Comparison of ENCODE assay signal across 1 cellular context in genomic region chr19:40751065-40751923, GRCh38.
TF ChIP-seq lines count a peak whose summit lies in the region.

Gene SNRPA (plus strand): TSS chr19:40751203. CDS start chr19:40751409, 206 bp downstream.

TF ChIP-seq in HEK293, 187 proteins besides CTCF, POLR2A, EP300 and RAD21 (continued from another document and continues in another):
- TF ChIP-seq ZNF223 (tag by site-specific recombination; IDR thresholded peaks at IDR 0.05) (no peak), ZNF341 (tag by site-specific recombination; IDR thresholded peaks at IDR 0.05; ENCODE audit: low read depth) (peak; percentile 95), ZNF239 (tag by site-specific recombination; IDR thresholded peaks at IDR 0.05) (0 out of 2 replicates have a peak, but pooled peaks have one; percentile 31), ZNF701 (tag by site-specific recombination; IDR thresholded peaks at IDR 0.05) (no peak), PATZ1 (tag by site-specific recombination; IDR thresholded peaks at IDR 0.05) (no peak; the same call in 1 of the 2 replicates), ZSCAN23 (tag by site-specific recombination; IDR thresholded peaks at IDR 0.05) (no peak), TCF7L2 (IDR thresholded peaks at IDR 0.05; ENCODE audit: borderline replicate concordance, low read depth, low read length) (no peak), EGR2 (tag by site-specific recombination; IDR thresholded peaks at IDR 0.05; ENCODE audit: low read depth) (peak; percentile 82), ZNF501 (tag by site-specific recombination; IDR thresholded peaks at IDR 0.05) (no peak; the same call in 1 of the 2 replicates), OVOL3 (tag by site-specific recombination; IDR thresholded peaks at IDR 0.05) (no peak), ZFP69B (tag by site-specific recombination; IDR thresholded peaks at IDR 0.05) (peak; percentile 60), ZBTB8A (tag by site-specific recombination; IDR thresholded peaks at IDR 0.05) (no peak; the same call in 1 of the 2 replicates), ZBTB1 (tag by site-specific recombination; IDR thresholded peaks at IDR 0.05) (no peak), SP3 (tag by site-specific recombination; IDR thresholded peaks at IDR 0.05) (no peak; the same call in 1 of the 2 replicates), ZSCAN16 (tag by site-specific recombination; IDR thresholded peaks at IDR 0.05) (no peak), ZNF626 (tag by site-specific recombination; IDR thresholded peaks at IDR 0.05) (no peak), KLF1 (tag by site-specific recombination; IDR thresholded peaks at IDR 0.05) (peak; percentile 63; the same call in 1 of the 2 replicates), ATF2 (tag by site-specific recombination; IDR thresholded peaks at IDR 0.05; ENCODE audit: low read depth) (no peak), ZNF843 (tag by site-specific recombination; IDR thresholded peaks at IDR 0.05) (no peak; the same call in 1 of the 2 replicates), ZNF670 (tag by site-specific recombination; IDR thresholded peaks at IDR 0.05; ENCODE audit: low read depth) (no peak), SCRT2 (tag by site-specific recombination; IDR thresholded peaks at IDR 0.05) (no peak), ZNF837 (tag by site-specific recombination; IDR thresholded peaks at IDR 0.05) (no peak), ZNF514 (tag by site-specific recombination; IDR thresholded peaks at IDR 0.05) (no peak), ELK4 (IDR thresholded peaks at IDR 0.05; ENCODE audit: borderline replicate concordance, low read depth, low read length) (no peak), BCL11A (tag by site-specific recombination; IDR thresholded peaks at IDR 0.05; ENCODE audit: low read depth) (no peak; the same call in 1 of the 2 replicates), ZNF155 (tag by site-specific recombination; IDR thresholded peaks at IDR 0.05) (no peak), ZNF404 (tag by site-specific recombination; IDR thresholded peaks at IDR 0.05) (no peak), SP7 (tag by site-specific recombination; IDR thresholded peaks at IDR 0.05) (no peak; the same call in none of the 2 replicates), ZNF558 (tag by site-specific recombination; IDR thresholded peaks at IDR 0.05) (0 out of 2 replicates have a peak, but pooled peaks have one; percentile 19), HIC1 (tag by site-specific recombination; IDR thresholded peaks at IDR 0.05) (no peak), KLF7 (tag by site-specific recombination; IDR thresholded peaks at IDR 0.05; ENCODE audit: borderline replicate concordance) (peak; percentile 79), ZBTB7A (tag by site-specific recombination; IDR thresholded peaks at IDR 0.05; ENCODE audit: low read depth) (no peak), ZNF433 (tag by site-specific recombination; IDR thresholded peaks at IDR 0.05; ENCODE audit: low read depth) (no peak), ZNF354C (tag by site-specific recombination; IDR thresholded peaks at IDR 0.05; ENCODE audit: borderline replicate concordance, low read depth) (no peak), ZNF830 (tag by site-specific recombination; IDR thresholded peaks at IDR 0.05; ENCODE audit: low read depth) (no peak), ZNF704 (tag by site-specific recombination; IDR thresholded peaks at IDR 0.05) (no peak), ZNF544 (tag by site-specific recombination; IDR thresholded peaks at IDR 0.05) (no peak), ZNF530 (tag by site-specific recombination; IDR thresholded peaks at IDR 0.05; ENCODE audit: low read depth) (no peak), ZNF785 (tag by site-specific recombination; IDR thresholded peaks at IDR 0.05) (0 out of 2 replicates have a peak, but pooled peaks have one; percentile 22), ZNF202 (tag by site-specific recombination; IDR thresholded peaks at IDR 0.05; ENCODE audit: borderline replicate concordance) (no peak), ZNF362 (tag by site-specific recombination; IDR thresholded peaks at IDR 0.05) (no peak; the same call in 1 of the 2 replicates), ZFHX2 (tag by site-specific recombination; conservative IDR thresholded peaks at IDR 0.05) (peak; percentile 67), ZNF335 (tag by site-specific recombination; conservative IDR thresholded peaks at IDR 0.05) (peak; percentile 91), ZNF174 (tag by site-specific recombination; IDR thresholded peaks at IDR 0.05) (no peak), ZNF654 (tag by site-specific recombination; IDR thresholded peaks at IDR 0.05; ENCODE audit: low read depth) (no peak), PRDM10 (tag by site-specific recombination; IDR thresholded peaks at IDR 0.05) (no peak), GLI4 (tag by site-specific recombination; IDR thresholded peaks at IDR 0.05) (no peak), ZNF645 (tag by site-specific recombination; IDR thresholded peaks at IDR 0.05) (0 out of 2 replicates have a peak, but pooled peaks have one; percentile 64), ZBTB21 (tag by site-specific recombination; IDR thresholded peaks at IDR 0.05) (peak; percentile 14), ZBTB20 (tag by site-specific recombination; IDR thresholded peaks at IDR 0.05) (peak; percentile 49; the same call in 1 of the 2 replicates), ZNF692 (tag by site-specific recombination; IDR thresholded peaks at IDR 0.05) (0 out of 2 replicates have a peak, but pooled peaks have one; percentile 82), ZNF621 (tag by site-specific recombination; IDR thresholded peaks at IDR 0.05) (no peak), OSR2 (tag by site-specific recombination; IDR thresholded peaks at IDR 0.05) (no peak)
